Comparison of ENCODE assay signal across 11 cellular contexts in genomic region chrX:1536712-1537030, GRCh38. TPM values are rescaled to one million over a fixed set of nuclear protein-coding genes. Genes with fewer than 3 reads are reported as not detected.
DNase-seq lines count a peak whose midpoint lies in the region; ATAC-seq and TF ChIP-seq lines count a peak whose summit lies in the region.
"Had no signal": no experiment of that assay in that cellular context is flagged by ENCODE, and none has a peak within 500 bp of the region (broad histone marks: within the 10 kb centered on the region; RNA-seq: fewer than 3 reads in every experiment).

No MANE protein-coding gene starts in this region.

- no peaks in the 10 kb centered on the region for H3K36me3 ChIP-seq in stomach
- H3K36me3 ChIP-seq in hepatocyte (replicated peaks; ENCODE audit: insufficient read depth, low read depth) = no peaks in the 10 kb centered on the region

- H3K9me2 ChIP-seq in hepatocyte (replicated peaks; ENCODE audit: insufficient read depth) = no peaks in the 10 kb centered on the region

- peak overlapping the region in 1 of 2 donors; percentile 62 for H3K27ac ChIP-seq in coronary artery
- peak overlapping the region; percentile 5 to 75 (median 62) for H3K27ac ChIP-seq in stomach
- H3K27ac ChIP-seq in hepatocyte = no peak overlapping the region
- H3K27ac ChIP-seq: PC-9 had no signal

- H3K4me3 ChIP-seq in coronary artery = peak overlapping the region; percentile 63
- H3K4me3 ChIP-seq in stomach = peak overlapping the region; percentile 31 to 42 (median 36)
- H3K4me3 ChIP-seq in hepatocyte = no peak overlapping the region
- H3K4me3 ChIP-seq: PC-9 had no signal

- H3K4me1 Mint-ChIP-seq in activated CD4-positive, alpha-beta T cell treated with anti-CD3 and anti-CD28 coated beads for 36 hours = peaks cover 15% of the 10 kb centered on the region

- H3K9me3 ChIP-seq in stomach = no peaks in the 10 kb centered on the region
- H3K9me3 ChIP-seq in hepatocyte (ENCODE audit: low read depth) = no peaks in the 10 kb centered on the region

- H3K4me2 ChIP-seq in hepatocyte = no peak overlapping the region

- H2AFZ ChIP-seq in hepatocyte = no peak overlapping the region
- H2AFZ ChIP-seq: PC-9 had no signal

- no peaks in the 10 kb centered on the region for H3K9me3 Mint-ChIP-seq in activated CD4-positive, alpha-beta T cell treated with anti-CD3 and anti-CD28 coated beads for 36 hours (ENCODE audit: low read depth)

- no peaks in the 10 kb centered on the region for H3K79me2 ChIP-seq in hepatocyte

- CTCF ChIA-PET in activated CD4-positive, alpha-beta T cell treated with anti-CD3 and anti-CD28 coated beads for 36 hours (lab: Charles Lee) = no interaction called here

- intact Hi-C loops in activated CD4-positive, alpha-beta T cell treated with anti-CD3 and anti-CD28 coated beads for 36 hours (cut with DNase I, micrococcal nuclease) = loop anchor here (1.0 to 10.0 kb wide), 18 partner anchors 8 to 1156 kb away; partner anchors contain the start of genes AKAP17A (in 2 of the 2), CD99 (in 1 of the 2), PPP2R3B (in 1 of the 2) and SLC25A6 (in 1 of the 2)
- intact Hi-C loops in stomach (cut with DNase I; ENCODE audit: low total_unique reads) = no loop called here

- no peak for TF ChIP-seq EP300 in stomach (IDR thresholded peaks at IDR 0.05)

- no peak for DNase-seq in activated CD4-positive, alpha-beta T cell treated with anti-CD3 and anti-CD28 coated beads for 36 hours
- DNase-seq in activated CD4-positive, alpha-beta T cell treated with anti-CD3 and anti-CD28 coated beads for 1 hour = no peak
- DNase-seq in coronary artery (ENCODE audit: low spot score) = no peak
- DNase-seq in stomach = no peak
- no peak for DNase-seq in activated effector memory CD4-positive, alpha-beta T cell treated with Interleukin-2 at 50 U/mL for 16 hours
- no peak for DNase-seq in hepatocyte (ENCODE audit: low spot score)
- no peak for DNase-seq in C1 segment of cervical spinal cord (lab: John Stamatoyannopoulos, UW)

- peak overlapping the region; percentile 87 for H3K4me3 Mint-ChIP-seq in activated CD4-positive, alpha-beta T cell treated with anti-CD3 and anti-CD28 coated beads for 36 hours

- H3K4me1 ChIP-seq in stomach = no peaks in the 10 kb centered on the region
- no peaks in the 10 kb centered on the region for H3K4me1 ChIP-seq in hepatocyte (ENCODE audit: insufficient read depth)

- H3K27ac Mint-ChIP-seq in activated CD4-positive, alpha-beta T cell treated with anti-CD3 and anti-CD28 coated beads for 36 hours = peak overlapping the region; percentile 93

- no peak for TF ChIP-seq CTCF in coronary artery (IDR thresholded peaks at IDR 0.05)
- no peak for TF ChIP-seq CTCF in stomach (IDR thresholded peaks at IDR 0.05)
- no peak for TF ChIP-seq CTCF in hepatocyte (IDR thresholded peaks at IDR 0.05; ENCODE audit: poor library complexity)

- H3K27me3 Mint-ChIP-seq in activated CD4-positive, alpha-beta T cell treated with anti-CD3 and anti-CD28 coated beads for 36 hours = no peaks in the 10 kb centered on the region

- POLR2A ChIA-PET in activated CD4-positive, alpha-beta T cell treated with anti-CD3 and anti-CD28 coated beads for 36 hours (lab: Charles Lee) = no interaction called here

- H4K20me1 ChIP-seq in hepatocyte (ENCODE audit: insufficient read depth, poor library complexity, severe bottlenecking) = no peaks in the 10 kb centered on the region

- peak; percentile 12 for ATAC-seq in activated CD4-positive, alpha-beta T cell treated with anti-CD3 and anti-CD28 coated beads for 36 hours
- peak; percentile 3 for ATAC-seq in HG03342 (IDR thresholded peaks at IDR 0.05; ENCODE audit: unreplicated experiment)
- ATAC-seq: HCT116 had no signal

- no peak for TF ChIP-seq POLR2A in stomach (IDR thresholded peaks at IDR 0.05)

- 64 to 75% (median 66%) methylated on average over 17 of the region's 17 CpGs for WGBS in stomach, 5 donors
- 94% methylated on average over 17 of the region's 17 CpGs for WGBS in hepatocyte (ENCODE audit: low lambda C conversion rate, missing lambda C conversion rate)

- H3K36me3 Mint-ChIP-seq in activated CD4-positive, alpha-beta T cell treated with anti-CD3 and anti-CD28 coated beads for 36 hours (ENCODE audit: low read depth) = peaks cover 8% of the 10 kb centered on the region

- peaks cover 0 to 12% (median 0%) of the 10 kb centered on the region in 3 donors for H3K27me3 ChIP-seq in stomach
- no peaks in the 10 kb centered on the region for H3K27me3 ChIP-seq in hepatocyte

RNA-seq across cellular contexts. Expression of gene P2RY8, which starts 0.3 kb away (rescaled TPM):
- 10 to 100 TPM; 19.8 to 21.2 TPM for total RNA-seq in activated CD4-positive, alpha-beta T cell treated with anti-CD3 and anti-CD28 coated beads for 36 hours
- 1 to 10 TPM in 3 of 5 donors, not detected in 2; 1.8 to 3.3 (median 1.9) TPM for total RNA-seq in stomach
- polyA plus RNA-seq in stomach = under 1 TPM; 0.31 to 0.76 (median 0.70) TPM
- total RNA-seq in hepatocyte = 0.07 TPM in 1 of 2 replicates, not detected in the other
- 0.54 TPM in 1 of 2 replicates, not detected in the other for polyA plus RNA-seq in hepatocyte
- total RNA-seq: PC-9 had no signal
- polyA plus RNA-seq: AG04450 had no signal

RNA-seq across cellular contexts. Expression of gene AKAP17A, which starts 54.7 kb away (rescaled TPM):
- total RNA-seq in activated CD4-positive, alpha-beta T cell treated with anti-CD3 and anti-CD28 coated beads for 36 hours = 10 to 100 TPM; 49.7 to 51.2 TPM
- total RNA-seq in stomach (100 to 1,000 TPM in 3 of 5 donors, 10 to 100 TPM in 2; 32.3 to 141 (median 109) TPM), hepatocyte (28.4 and 46.3 TPM in 2 replicates)
- polyA plus RNA-seq in stomach (10 to 100 TPM; 13.3 to 32.6 (median 15.8) TPM), hepatocyte (85.2 and 98.6 TPM in 2 replicates)

Comparison
In these comparisons a context has a peak if more than half of its experiments do, and no peak if none do; other contexts are left out.
1. RNA of gene P2RY8, which starts 0.3 kb away (total RNA-seq): 19.8 to 21.2 TPM in activated CD4-positive, alpha-beta T cell treated with anti-CD3 and anti-CD28 coated beads for 36 hours; 1.8 to 3.3 TPM in stomach and 0.07 TPM in hepatocyte; every median in the first group is over 4 times any median in the second.